Comparison of ENCODE assay signal across 1 cellular context in genomic region chr3:42595682-42596081, GRCh38.
TF ChIP-seq lines count a peak whose summit lies in the region.

No MANE protein-coding gene starts in this region.

TF ChIP-seq in GM23338, 12 proteins besides CTCF, POLR2A, EP300 and RAD21 (continued from another document):
- TF ChIP-seq ETS1 (IDR thresholded peaks at IDR 0.05) = no peak
- no peak for TF ChIP-seq NANOG (IDR thresholded peaks at IDR 0.05; ENCODE audit: borderline replicate concordance)
- TF ChIP-seq EZH2 (IDR thresholded peaks at IDR 0.05; ENCODE audit: low read depth, unreplicated experiment) = no peak
- TF ChIP-seq ZNF114 (CRISPR knock-in tag; IDR thresholded peaks at IDR 0.05) = no peak
- TF ChIP-seq CREB1 (CRISPR knock-in tag; IDR thresholded peaks at IDR 0.05; ENCODE audit: low read depth) = no peak
- no peak for TF ChIP-seq REST (IDR thresholded peaks at IDR 0.05; ENCODE audit: unreplicated experiment)
- TF ChIP-seq ZNF331 (CRISPR knock-in tag; IDR thresholded peaks at IDR 0.05; ENCODE audit: low read depth) = no peak
